ENCODE assay signal across 1 cellular context in the genomic region with DNA sequence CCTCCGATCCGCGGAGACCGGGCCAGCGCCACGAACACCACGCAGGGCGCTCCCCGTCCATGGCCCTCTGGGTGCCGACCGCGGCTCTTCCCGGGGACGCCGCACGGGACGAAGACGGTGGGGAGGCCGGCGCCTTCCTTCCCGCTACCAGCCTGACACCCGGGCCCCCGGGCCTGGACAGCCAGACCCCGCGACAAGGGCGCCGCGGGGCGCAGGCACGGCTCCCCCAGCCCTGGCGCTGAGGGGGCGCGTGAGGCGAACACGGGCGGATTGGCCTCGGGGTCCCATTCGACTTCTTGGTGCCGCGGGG.
TF ChIP-seq lines count a peak whose summit lies in the region.

No MANE protein-coding gene starts in this region.

TF ChIP-seq in H1, 55 proteins besides CTCF, POLR2A, EP300 and RAD21:
- TF ChIP-seq PHF8 (conservative IDR thresholded peaks at IDR 0.05; ENCODE audit: low read depth, low read length) (no peak), SRF (IDR thresholded peaks at IDR 0.05; ENCODE audit: low read depth, low read length) (no peak), SP1 (IDR thresholded peaks at IDR 0.05; ENCODE audit: low read depth, low read length) (no peak), TBP (IDR thresholded peaks at IDR 0.05; ENCODE audit: low read depth, low read length) (no peak), TAF7 (optimal IDR thresholded peaks at IDR 0.05; ENCODE audit: borderline replicate concordance, low read depth, low read length) (no peak), TAF1 (IDR thresholded peaks at IDR 0.05; ENCODE audit: low read depth, low read length) (no peak), RBBP5 (IDR thresholded peaks at IDR 0.05; ENCODE audit: borderline replicate concordance, low read depth, low read length) (no peak), POU5F1 (IDR thresholded peaks at IDR 0.05; ENCODE audit: low read depth, low read length) (no peak), CHD2 (IDR thresholded peaks at IDR 0.05; ENCODE audit: low read length) (no peak)
- TF ChIP-seq, protein P1, sequence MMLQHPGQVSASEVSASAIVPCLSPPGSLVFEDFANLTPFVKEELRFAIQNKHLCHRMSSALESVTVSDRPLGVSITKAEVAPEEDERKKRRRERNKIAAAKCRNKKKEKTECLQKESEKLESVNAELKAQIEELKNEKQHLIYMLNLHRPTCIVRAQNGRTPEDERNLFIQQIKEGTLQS (IDR thresholded peaks at IDR 0.05; ENCODE audit: insufficient read depth, low read depth, low read length), result no peak
- TF ChIP-seq, protein P2, sequence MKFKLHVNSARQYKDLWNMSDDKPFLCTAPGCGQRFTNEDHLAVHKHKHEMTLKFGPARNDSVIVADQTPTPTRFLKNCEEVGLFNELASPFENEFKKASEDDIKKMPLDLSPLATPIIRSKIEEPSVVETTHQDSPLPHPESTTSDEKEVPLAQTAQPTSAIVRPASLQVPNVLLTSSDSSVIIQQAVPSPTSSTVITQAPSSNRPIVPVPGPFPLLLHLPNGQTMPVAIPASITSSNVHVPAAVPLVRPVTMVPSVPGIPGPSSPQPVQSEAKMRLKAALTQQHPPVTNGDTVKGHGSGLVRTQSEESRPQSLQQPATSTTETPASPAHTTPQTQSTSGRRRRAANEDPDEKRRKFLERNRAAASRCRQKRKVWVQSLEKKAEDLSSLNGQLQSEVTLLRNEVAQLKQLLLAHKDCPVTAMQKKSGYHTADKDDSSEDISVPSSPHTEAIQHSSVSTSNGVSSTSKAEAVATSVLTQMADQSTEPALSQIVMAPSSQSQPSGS (IDR thresholded peaks at IDR 0.05; ENCODE audit: low read length), result no peak
- TF ChIP-seq, protein P3, sequence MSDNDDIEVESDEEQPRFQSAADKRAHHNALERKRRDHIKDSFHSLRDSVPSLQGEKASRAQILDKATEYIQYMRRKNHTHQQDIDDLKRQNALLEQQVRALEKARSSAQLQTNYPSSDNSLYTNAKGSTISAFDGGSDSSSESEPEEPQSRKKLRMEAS (IDR thresholded peaks at IDR 0.05), result no peak
- TF ChIP-seq, protein P4, sequence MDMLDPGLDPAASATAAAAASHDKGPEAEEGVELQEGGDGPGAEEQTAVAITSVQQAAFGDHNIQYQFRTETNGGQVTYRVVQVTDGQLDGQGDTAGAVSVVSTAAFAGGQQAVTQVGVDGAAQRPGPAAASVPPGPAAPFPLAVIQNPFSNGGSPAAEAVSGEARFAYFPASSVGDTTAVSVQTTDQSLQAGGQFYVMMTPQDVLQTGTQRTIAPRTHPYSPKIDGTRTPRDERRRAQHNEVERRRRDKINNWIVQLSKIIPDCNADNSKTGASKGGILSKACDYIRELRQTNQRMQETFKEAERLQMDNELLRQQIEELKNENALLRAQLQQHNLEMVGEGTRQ (IDR thresholded peaks at IDR 0.05; ENCODE audit: low read length), result no peak
